Comparison of ENCODE assay signal across 28 cellular contexts in the genomic region with DNA sequence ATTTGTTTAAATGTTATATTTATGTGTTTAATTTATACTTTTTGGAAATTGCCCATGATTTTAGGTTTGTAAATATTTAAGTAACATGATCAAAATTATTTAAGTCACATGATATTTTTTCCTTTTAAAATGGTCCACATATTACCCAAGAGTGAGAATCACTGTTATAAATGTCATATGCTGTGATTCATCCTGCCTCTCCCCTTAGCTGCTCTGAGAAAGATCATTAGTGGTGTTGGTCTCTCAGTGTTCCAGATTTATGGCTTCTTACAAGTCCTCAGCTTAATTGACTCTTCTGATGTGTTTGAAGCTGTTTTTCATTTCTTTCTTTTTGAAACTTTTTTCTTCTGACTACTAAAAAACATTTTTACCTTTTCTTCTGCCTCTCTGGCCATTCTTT.
"Had no signal": no experiment of that assay in that cellular context is flagged by ENCODE, and none has a peak within 500 bp of the region (broad histone marks: within the 10 kb centered on the region; RNA-seq: fewer than 3 reads in every experiment).

No MANE protein-coding gene starts in this region.

- ATAC-seq: activated CD4-positive, alpha-beta T cell treated with anti-CD3 and anti-CD28 coated beads for 36 hours; activated naive CD4-positive, alpha-beta T cell treated with anti-CD3 and anti-CD28 coated beads, Interleukin-2, amount 50 U/mL, for 72 hours; activated T-cell treated with anti-CD3 and anti-CD28 coated beads, Interleukin-2, amount 50 U/mL, for 72 hours; body of pancreas; effector memory CD8-positive, alpha-beta T cell; foreskin keratinocyte; gastrocnemius medialis; heart left ventricle; T-helper 17 cell had no signal

- DNase-seq: activated CD4-positive, alpha-beta memory T cell treated with anti-CD3 and anti-CD28 coated beads for 36 hours; activated CD4-positive, alpha-beta T cell treated with anti-CD3 and anti-CD28 coated beads for 36 hours; activated CD4-positive, alpha-beta T cell treated with anti-CD3 and anti-CD28 coated beads, Interleukin-2, amount 10 ng/mL, durations not matched to agents 24 days and 14 days; activated CD4-positive, CD25-positive, alpha-beta regulatory T cell; activated CD4-positive, CD25-positive, alpha-beta regulatory T cell treated with anti-CD3 and anti-CD28 coated beads, Interleukin-2, amount 50 U/mL, for 72 hours; activated CD8-positive, alpha-beta memory T cell treated with anti-CD3 and anti-CD28 coated beads, Interleukin-2, amount 50 U/mL, for 48 hours; activated gamma-delta T cell; activated naive CD4-positive, alpha-beta T cell; activated naive CD4-positive, alpha-beta T cell treated with anti-CD3 and anti-CD28 coated beads, Interleukin-2, amount 10 ng/mL, durations not matched to agents 7 days and 5 days; activated naive CD8-positive, alpha-beta T cell treated with anti-CD3 and anti-CD28 coated beads, Interleukin-2, amount 10 ng/mL, durations not matched to agents 7 days and 5 days; activated T-cell treated with anti-CD3 and anti-CD28 coated beads for 4 hours; activated T-cell treated with anti-CD3 and anti-CD28 coated beads, Interleukin-2, amount 50 U/mL, for 24 hours; activated T-cell treated with anti-CD3 and anti-CD28 coated beads, Interleukin-2, amount 50 U/mL, for 72 hours; amniotic stem cell; anterior cingulate cortex; body of pancreas; central memory CD4-positive, alpha-beta T cell; cerebellar nuclear complex; dorsolateral prefrontal cortex; effector memory CD8-positive, alpha-beta T cell; erythroblast; foreskin keratinocyte; gastrocnemius medialis; glutamatergic neuron; heart left ventricle; T-helper 1 cell; T-helper 17 cell had no signal
